ENCODE assay signal across 18 cellular contexts in the genomic region with DNA sequence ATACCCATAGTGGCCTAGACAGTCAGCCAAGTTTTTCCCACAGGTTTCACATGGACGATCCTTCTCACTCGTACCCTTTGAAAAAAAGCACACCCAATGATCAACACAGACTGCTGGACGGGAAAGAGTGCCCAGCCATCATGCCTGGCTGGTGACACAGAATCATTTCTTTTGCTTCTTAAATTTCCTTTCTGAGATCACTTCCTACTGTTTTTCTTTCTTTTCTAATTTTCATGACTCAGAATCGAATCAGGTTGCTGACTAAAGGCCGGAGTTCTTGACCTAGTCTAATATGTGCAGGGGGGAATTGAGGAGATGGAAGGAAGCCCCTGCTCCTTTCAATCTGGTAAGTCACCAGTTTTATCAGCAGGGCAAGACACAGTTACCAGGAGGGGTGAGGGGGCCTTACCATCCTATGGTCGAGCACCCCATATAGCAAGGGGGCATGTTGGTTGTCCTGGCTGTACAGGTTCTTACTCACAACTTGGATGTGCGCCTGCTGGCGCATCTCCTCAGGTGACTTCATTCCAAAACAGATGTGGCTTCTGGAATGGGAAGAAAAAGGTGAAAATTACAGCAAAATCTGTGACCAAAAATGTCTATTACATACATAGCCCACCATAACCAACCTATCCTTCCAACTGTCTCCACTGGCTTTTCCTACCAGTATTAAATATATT. TPM values are rescaled to one million over a fixed set of nuclear protein-coding genes. Genes with fewer than 3 reads are reported as not detected.
DNase-seq lines count a peak whose midpoint lies in the region; ATAC-seq and TF ChIP-seq lines count a peak whose summit lies in the region.
"Had no signal": no experiment of that assay in that cellular context is flagged by ENCODE, and none has a peak within 500 bp of the region (broad histone marks: within the 10 kb centered on the region; RNA-seq: fewer than 3 reads in every experiment).

No MANE protein-coding gene starts in this region.

- no peak for ATAC-seq in GM21576 (IDR thresholded peaks at IDR 0.05; ENCODE audit: unreplicated experiment)
- ATAC-seq: activated naive CD4-positive, alpha-beta T cell treated with anti-CD3 and anti-CD28 coated beads, Interleukin-2, amount 50 U/mL, for 72 hours; right cardiac atrium; stimulated activated effector memory CD8-positive, alpha-beta T cell treated with anti-CD3 and anti-CD28 coated beads, Interleukin-12 subunit alpha, Interleukin-12 subunit beta, amount 100 ng/mL, for 72 hours had no signal

- H3K4me1 Mint-ChIP-seq in Calu3 (ENCODE audit: low read depth, unreplicated experiment) = peaks cover 28% of the 10 kb centered on the region

- H3K36me3 Mint-ChIP-seq in Calu3 (ENCODE audit: insufficient read depth, unreplicated experiment) = peaks cover 75% of the 10 kb centered on the region

- H3K36me3 ChIP-seq in adipocyte (ENCODE audit: control insufficient read depth, insufficient read depth, low read length, severe bottlenecking) (peaks cover 52% of the 10 kb centered on the region), esophagus muscularis mucosa (peaks cover 47 to 57% (median 55%) of the 10 kb centered on the region in 4 donors)
- peaks cover 47% of the 10 kb centered on the region for H3K36me3 ChIP-seq in effector memory CD4-positive, alpha-beta T cell (ENCODE audit: control insufficient read depth, insufficient read depth, low read length)

- TF ChIP-seq CTCF in Calu3 (IDR thresholded peaks at IDR 0.05; ENCODE audit: unreplicated experiment) = no peak
- no peak for TF ChIP-seq CTCF in esophagus muscularis mucosa (IDR thresholded peaks at IDR 0.05)

- BruUV-seq in Calu3 (replicated peaks; lab: Mats Ljungman, UMichigan) = no TSS peak

- H3K4me3 Mint-ChIP-seq in Calu3 (ENCODE audit: low read depth, unreplicated experiment) = no peak overlapping the region
- H3K4me3 Mint-ChIP-seq: activated B cell treated with CpG ODN at 0.5 μM for 24 hours; nephron progenitor cell; stimulated activated effector memory CD8-positive, alpha-beta T cell treated with anti-CD3 and anti-CD28 coated beads, Interleukin-12 subunit alpha, Interleukin-12 subunit beta, amount 100 ng/mL, for 72 hours had no signal

- H3K27ac ChIP-seq in effector memory CD4-positive, alpha-beta T cell (ENCODE audit: insufficient read depth, low read length, poor library complexity, severe bottlenecking) = no peak overlapping the region
- no peak overlapping the region for H3K27ac ChIP-seq in esophagus muscularis mucosa (replicated peaks in 1 of 4)

- CTCF ChIA-PET in Calu3 (lab: Charles Lee) = interaction anchor here (0.5 kb wide), 1 partner anchor 1071 kb away, joined by 6 read pairs; no protein-coding TSS in a partner anchor

- peaks cover 17% of the 10 kb centered on the region for H3K4me1 ChIP-seq in adipocyte (ENCODE audit: control insufficient read depth, insufficient read depth, low read length)
- H3K4me1 ChIP-seq in effector memory CD4-positive, alpha-beta T cell (ENCODE audit: control insufficient read depth, insufficient read depth, low read length, poor library complexity, severe bottlenecking) = peaks cover 7% of the 10 kb centered on the region
- H3K4me1 ChIP-seq in esophagus muscularis mucosa = peaks cover 16 to 33% (median 28%) of the 10 kb centered on the region in 4 donors

- H3K9ac ChIP-seq in adipocyte (ENCODE audit: low read length) = no peak overlapping the region

- TF ChIP-seq POLR2A in esophagus muscularis mucosa (IDR thresholded peaks at IDR 0.05; ENCODE audit: low read depth) = no peak

- no peaks in the 10 kb centered on the region for H3K27me3 Mint-ChIP-seq in Calu3 (ENCODE audit: unreplicated experiment)
- H3K27me3 Mint-ChIP-seq: activated B cell treated with CpG ODN at 0.5 μM for 24 hours had no signal

- no peak overlapping the region for H3K27ac Mint-ChIP-seq in Calu3 (ENCODE audit: unreplicated experiment)
- H3K27ac Mint-ChIP-seq: activated B cell treated with CpG ODN at 0.5 μM for 24 hours; nephron progenitor cell; stimulated activated effector memory CD8-positive, alpha-beta T cell treated with anti-CD3 and anti-CD28 coated beads, Interleukin-12 subunit alpha, Interleukin-12 subunit beta, amount 100 ng/mL, for 72 hours had no signal

- intact Hi-C loops in Calu3 (cut with micrococcal nuclease; ENCODE audit: unreplicated experiment) (no loop called here), esophagus muscularis mucosa (cut with DNase I) (no loop called here)

- H3K4me3 ChIP-seq in adipocyte (ENCODE audit: low read length) = no peak overlapping the region
- no peak overlapping the region for H3K4me3 ChIP-seq in effector memory CD4-positive, alpha-beta T cell (ENCODE audit: insufficient read depth, low read depth, low read length, poor library complexity, severe bottlenecking)
- H3K4me3 ChIP-seq in esophagus muscularis mucosa = no peak overlapping the region

- in situ Hi-C loops in ACHN (cut with HindIII; ENCODE audit: low pct_ligation_motif_present, low pct_unique_long_range_greater_than_20kb, low sequenced_read_pairs) = loop anchor here (25.0 kb wide), 1 partner anchor 111 kb away; no protein-coding TSS in a partner anchor

- H3K9me3 ChIP-seq in adipocyte (ENCODE audit: control insufficient read depth, low read length) (no peaks in the 10 kb centered on the region), esophagus muscularis mucosa (no peaks in the 10 kb centered on the region)
- H3K9me3 ChIP-seq in effector memory CD4-positive, alpha-beta T cell (ENCODE audit: control insufficient read depth, low read length) = no peaks in the 10 kb centered on the region

- peak; percentile 29 for DNase-seq in ACHN
- DNase-seq in HK-2 (ENCODE audit: unreplicated experiment) = peak; percentile 47
- peak; percentile 20 for DNase-seq in adipocyte (ENCODE audit: low read depth)
- peak; percentile 57 for DNase-seq in glomerular visceral epithelial cell (ENCODE audit: extremely low spot score)
- no peak for DNase-seq in effector memory CD4-positive, alpha-beta T cell
- no peak for DNase-seq in Calu3
- no peak for DNase-seq in esophagus muscularis mucosa (ENCODE audit: extremely low spot score)
- DNase-seq: activated B cell treated with CpG ODN at 0.5 μM for 24 hours; central memory CD4-positive, alpha-beta T cell; H7; NCI-H1694; nephron progenitor cell; OCI-M1; right cardiac atrium; stimulated activated CD4-positive, alpha-beta T cell treated with anti-CD3 and anti-CD28 coated beads, Interleukin-4, amount 100 ng/mL, for 4 hours had no signal

- WGBS in esophagus muscularis mucosa = 85% methylated on average over 8 of the region's 8 CpGs

- TF ChIP-seq EP300 in esophagus muscularis mucosa (IDR thresholded peaks at IDR 0.05) = no peak

- H3K27me3 ChIP-seq in adipocyte (replicated peaks; ENCODE audit: control insufficient read depth, insufficient read depth, low read length) (no peaks in the 10 kb centered on the region), esophagus muscularis mucosa (no peaks in the 10 kb centered on the region)
- no peaks in the 10 kb centered on the region for H3K27me3 ChIP-seq in effector memory CD4-positive, alpha-beta T cell (replicated peaks; ENCODE audit: control insufficient read depth, insufficient read depth, low read length, poor library complexity, severe bottlenecking)

- H3K9me3 Mint-ChIP-seq in Calu3 (ENCODE audit: low read depth, unreplicated experiment) = no peaks in the 10 kb centered on the region
- H3K9me3 Mint-ChIP-seq: activated B cell treated with CpG ODN at 0.5 μM for 24 hours; activated naive CD4-positive, alpha-beta T cell treated with anti-CD3 and anti-CD28 coated beads, Interleukin-2, amount 50 U/mL, for 72 hours; nephron progenitor cell; stimulated activated effector memory CD8-positive, alpha-beta T cell treated with anti-CD3 and anti-CD28 coated beads, Interleukin-12 subunit alpha, Interleukin-12 subunit beta, amount 100 ng/mL, for 72 hours had no signal

RNA-seq across cellular contexts. Expression of a gene that starts 3.5 kb away (rescaled TPM):
- total RNA-seq in Calu3 (2022) = 26.6 and 30.0 TPM in 2 replicates
- total RNA-seq in esophagus muscularis mucosa = 10 to 100 TPM in 1 of 4 donors, 1 to 10 TPM in 3; 9.3 to 12.8 (median 9.9) TPM

RNA-seq across cellular contexts. Expression of a gene that starts 7.8 kb away (rescaled TPM):
- 1,787 and 1,941 TPM in 2 replicates for total RNA-seq in Calu3 (2022)
- 1,000 to 10,000 TPM; 1,283 to 2,770 (median 2,221) TPM for total RNA-seq in esophagus muscularis mucosa

Comparison
In these comparisons a context has a peak if more than half of its experiments do, and no peak if none do; other contexts are left out.
1. DNase-seq: peak in ACHN (single experiment), HK-2 (single experiment), adipocyte (single experiment) and glomerular visceral epithelial cell (single experiment); none in effector memory CD4-positive, alpha-beta T cell (0 of 3), Calu3 (single experiment) and esophagus muscularis mucosa (single experiment).